2 cellular contexts compared by ENCODE assay signal in the genomic region with DNA sequence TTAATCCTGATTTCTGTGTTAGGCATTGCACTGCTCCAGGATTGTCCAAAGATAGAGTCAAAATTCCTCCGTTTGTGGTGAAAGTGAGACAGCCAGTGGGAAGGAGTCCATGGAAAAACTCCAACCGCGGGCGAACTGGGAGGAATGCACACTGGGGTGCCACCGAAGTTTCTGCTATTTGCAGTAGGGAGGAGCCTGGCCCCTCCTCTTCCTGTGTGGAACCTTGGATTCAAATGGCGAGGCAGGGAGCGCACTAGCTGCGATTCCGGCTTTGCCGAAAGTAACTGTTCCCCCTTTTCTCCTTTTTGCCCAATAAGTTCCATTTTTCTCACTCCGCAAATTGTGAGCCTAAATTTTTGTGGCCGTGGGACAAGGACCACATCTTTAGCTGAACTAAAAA.
TF ChIP-seq lines count a peak whose summit lies in the region.

No MANE protein-coding gene starts in this region.

TF ChIP-seq in SK-N-SH, 30 proteins besides CTCF, POLR2A, EP300 and RAD21:
- TF ChIP-seq REST (IDR thresholded peaks at IDR 0.05; ENCODE audit: low read depth, low read length) (no peak), IRF3 (IDR thresholded peaks at IDR 0.05; ENCODE audit: low read depth, low read length) (no peak), RCOR1 (IDR thresholded peaks at IDR 0.05; ENCODE audit: low read length) (no peak), POLR2AphosphoS5 (IDR thresholded peaks at IDR 0.05; ENCODE audit: low read depth, low read length) (no peak), SIN3A (IDR thresholded peaks at IDR 0.05; ENCODE audit: borderline replicate concordance, low read depth, low read length) (no peak), YY1 (IDR thresholded peaks at IDR 0.05; ENCODE audit: low read depth) (no peak), FOXM1 (IDR thresholded peaks at IDR 0.05; ENCODE audit: low read depth) (no peak), USF1 (IDR thresholded peaks at IDR 0.05; ENCODE audit: borderline replicate concordance, low read depth) (no peak), CHD2 (IDR thresholded peaks at IDR 0.05; ENCODE audit: low read length, partially characterized antibody) (no peak)

TF ChIP-seq in SK-N-SH treated with all-trans-retinoic acid at 6 μM for 48 hours, 23 proteins besides CTCF, POLR2A, EP300 and RAD21:
- TF ChIP-seq CSRNP3 (CRISPR knock-in tag; IDR thresholded peaks at IDR 0.05), result no peak
- no peak for TF ChIP-seq OSR1 (CRISPR knock-in tag; IDR thresholded peaks at IDR 0.05)
- no peak for TF ChIP-seq CREB5 (CRISPR knock-in tag; IDR thresholded peaks at IDR 0.05; ENCODE audit: low read depth)
- no peak for TF ChIP-seq ZFP30 (CRISPR knock-in tag; IDR thresholded peaks at IDR 0.05)
- TF ChIP-seq TOX (CRISPR knock-in tag; IDR thresholded peaks at IDR 0.05; ENCODE audit: borderline replicate concordance), result no peak
- TF ChIP-seq ZNF70 (CRISPR knock-in tag; IDR thresholded peaks at IDR 0.05), result no peak
- TF ChIP-seq TCF4 (CRISPR knock-in tag; IDR thresholded peaks at IDR 0.05; ENCODE audit: borderline replicate concordance), result no peak
- no peak for TF ChIP-seq PPARA (CRISPR knock-in tag; IDR thresholded peaks at IDR 0.05; ENCODE audit: borderline replicate concordance)
- TF ChIP-seq SNAI2 (CRISPR knock-in tag; IDR thresholded peaks at IDR 0.05), result no peak
- no peak for TF ChIP-seq GLIS3 (CRISPR knock-in tag; IDR thresholded peaks at IDR 0.05)
